In the genomic region with DNA sequence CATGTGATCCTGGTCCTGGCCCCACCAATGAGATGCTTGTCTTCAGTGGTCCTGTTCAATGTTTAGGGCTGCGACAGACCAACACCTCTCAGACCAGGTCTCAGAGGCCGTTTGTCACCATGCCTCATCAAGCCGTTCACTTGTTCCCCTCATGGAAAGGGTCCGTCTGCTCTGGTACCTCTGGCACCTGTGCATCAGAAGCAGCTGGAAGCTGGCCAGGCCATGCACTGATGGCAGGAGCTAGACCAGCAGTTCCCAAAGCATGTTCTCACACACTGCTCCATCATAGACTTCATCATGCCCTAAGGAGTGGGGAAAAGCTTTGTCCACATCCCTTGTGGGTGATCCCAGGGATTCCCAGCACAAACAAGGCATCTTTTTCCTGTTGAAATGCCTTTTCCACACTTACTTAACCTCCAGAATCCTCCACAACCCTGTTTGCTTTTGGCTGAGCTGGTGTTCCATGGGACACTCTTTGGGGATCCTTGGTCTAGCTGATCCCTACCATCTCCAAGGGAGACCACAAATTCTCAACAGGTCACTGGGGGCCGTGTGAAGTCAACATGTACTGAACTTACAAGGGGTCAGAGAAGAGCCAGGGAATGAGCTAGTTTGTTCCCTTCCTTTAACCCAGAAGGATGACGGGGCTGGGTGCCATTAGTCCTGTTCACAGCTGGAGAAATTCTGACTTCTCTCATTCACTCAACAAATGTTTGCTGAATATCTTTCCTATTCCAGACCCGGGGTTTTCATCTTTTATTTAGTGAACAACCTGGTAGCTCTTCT, we compare ENCODE assay signal across 17 cellular contexts. TPM values are rescaled to one million over a fixed set of nuclear protein-coding genes. Genes with fewer than 3 reads are reported as not detected.
DNase-seq lines count a peak whose midpoint lies in the region; ATAC-seq, FAIRE-seq and TF ChIP-seq lines count a peak whose summit lies in the region.
"Had no signal": no experiment of that assay in that cellular context is flagged by ENCODE, and none has a peak within 500 bp of the region (broad histone marks: within the 10 kb centered on the region; RNA-seq: fewer than 3 reads in every experiment).

No MANE protein-coding gene starts in this region.

- H3K9me3 ChIP-seq in DND-41 (ENCODE audit: insufficient read depth, low read length, severe bottlenecking) (no peaks in the 10 kb centered on the region), subcutaneous abdominal adipose tissue (ENCODE audit: control insufficient read depth in 5 of 5, low read length in 5 of 5) (no peaks in the 10 kb centered on the region)
- H3K9me3 ChIP-seq: thoracic aorta had no signal

- H3K4me2 ChIP-seq in DND-41 (ENCODE audit: insufficient read depth, low read length) = 0 out of 2 replicates have a peak overlapping the region, but pooled peaks have one; percentile 9

- CTCF ChIA-PET in T-cell (lab: Charles Lee) = interaction anchor here (0.5 to 1.9 kb wide), 5 partner anchors 44 to 406 kb away, joined by 3 to 7 read pairs (median 3); no protein-coding TSS in a partner anchor

- FAIRE-seq in frontal cortex (lab: Jason Lieb, UNC) (no peak), D721Med (lab: Jason Lieb, UNC) (no peak)
- FAIRE-seq: RCC 7860 had no signal

- H3K27me3 ChIP-seq in DND-41 (ENCODE audit: insufficient read depth, low read length, poor library complexity) (no peaks in the 10 kb centered on the region), subcutaneous abdominal adipose tissue (ENCODE audit: control insufficient read depth in 5 of 5, insufficient read depth in 4 of 5, low read length in 5 of 5) (no peaks in the 10 kb centered on the region)

- H4K20me1 ChIP-seq in DND-41 (ENCODE audit: insufficient read depth, low read length) = no peaks in the 10 kb centered on the region

- no peak for TF ChIP-seq CTCF in DND-41 (IDR thresholded peaks at IDR 0.05; ENCODE audit: borderline replicate concordance, extremely low read depth, low read length, poor library complexity, severe bottlenecking)
- no peak for TF ChIP-seq CTCF in D721Med (IDR thresholded peaks at IDR 0.05; ENCODE audit: insufficient read depth, missing control alignments)

- ATAC-seq in DND-41 (ENCODE audit: insufficient read depth, low read depth) = no peak
- ATAC-seq in T-cell (replicated peaks in 1 of 4) = no peak
- no peak for ATAC-seq in GM21737 (IDR thresholded peaks at IDR 0.05; ENCODE audit: unreplicated experiment)
- ATAC-seq: esophagus mucosa had no signal

- peak overlapping the region; percentile 60 to 87 for H3K27ac Mint-ChIP-seq in T-cell

- H2AFZ ChIP-seq in DND-41 (ENCODE audit: low read depth, low read length) = no peak overlapping the region

- H3K4me3 Mint-ChIP-seq in T-cell = peak overlapping the region in 1 of 3 donors; percentile 15

- H3K9me3 Mint-ChIP-seq in T-cell = no peaks in the 10 kb centered on the region

- H3K79me2 ChIP-seq in DND-41 (ENCODE audit: insufficient read depth, low read length) = no peaks in the 10 kb centered on the region

- POLR2A ChIA-PET in T-cell (lab: Charles Lee) = interaction anchor here (0.6 to 1.3 kb wide), 3 partner anchors 21 to 345 kb away, joined by 3 to 6 read pairs (median 3); partner anchors contain the start of gene SH3TC1 (in 2 of the 2)

- H3K4me1 ChIP-seq in DND-41 (ENCODE audit: insufficient read depth, low read length) = peaks cover 84% of the 10 kb centered on the region
- H3K4me1 ChIP-seq in subcutaneous abdominal adipose tissue (ENCODE audit: control insufficient read depth in 5 of 5, insufficient read depth in 5 of 5, low read length in 5 of 5) = peaks cover 4 to 31% (median 21%) of the 10 kb centered on the region in 5 donors

- H3K27ac ChIP-seq in DND-41 (ENCODE audit: low read length) = peak overlapping the region; percentile 63
- peak overlapping the region; percentile 24 for H3K27ac ChIP-seq in subcutaneous abdominal adipose tissue (ENCODE audit: low read depth, low read length)
- H3K27ac ChIP-seq: C4-2B had no signal

- H3K4me1 Mint-ChIP-seq in T-cell = peaks cover 36 to 47% (median 39%) of the 10 kb centered on the region in 3 donors

- no peak for DNase-seq in DND-41
- DNase-seq in T-cell = no peak
- DNase-seq in foreskin melanocyte = peak; percentile 14
- no peak for DNase-seq in frontal cortex (ENCODE audit: low spot score in 2 of 2)
- DNase-seq in D721Med (ENCODE audit: insufficient read length, low spot score) = no peak
- no peak for DNase-seq in NCI-H187 (lab: John Stamatoyannopoulos, UW)
- DNase-seq: activated naive CD4-positive, alpha-beta T cell; EL; NCI-H526 treated with DMSO at 0.1 percent for 48 hours had no signal

- peaks cover 12% of the 10 kb centered on the region for H3K36me3 ChIP-seq in DND-41 (ENCODE audit: insufficient read depth, low read length)
- H3K36me3 ChIP-seq in subcutaneous abdominal adipose tissue (ENCODE audit: control insufficient read depth in 5 of 5, insufficient read depth in 5 of 5, low read length in 5 of 5) = peaks cover 0 to 76% (median 55%) of the 10 kb centered on the region in 5 donors
- H3K36me3 ChIP-seq: thoracic aorta had no signal

- H3K4me3 ChIP-seq in DND-41 (ENCODE audit: low read depth in 1 of 2, low read length in 2 of 2) = no peak overlapping the region
- H3K4me3 ChIP-seq in subcutaneous abdominal adipose tissue (ENCODE audit: low read depth in 1 of 5, low read length in 5 of 5) = no peak overlapping the region
- H3K4me3 ChIP-seq: thoracic aorta had no signal

- no peaks in the 10 kb centered on the region for H3K27me3 Mint-ChIP-seq in T-cell

- H3K36me3 Mint-ChIP-seq in T-cell = peaks cover 51% of the 10 kb centered on the region

- H3K9ac ChIP-seq in DND-41 (ENCODE audit: low read depth, low read length) (no peak overlapping the region), subcutaneous abdominal adipose tissue (ENCODE audit: low read length in 5 of 5) (no peak overlapping the region)

RNA-seq across cellular contexts. Expression of gene SH3TC1, which starts 21.8 kb away (rescaled TPM):
- total RNA-seq in T-cell = 100 to 1,000 TPM in 1 of 5 donors, 10 to 100 TPM in 4; 24.6 to 103 (median 40.3) TPM
- 1.6 TPM for total RNA-seq in frontal cortex

RNA-seq across cellular contexts. Expression of gene HTRA3, which starts 48.7 kb away (rescaled TPM):
- total RNA-seq in T-cell = under 1 TPM in 2 of 5 donors, not detected in 3; 0.13 to 0.26 TPM
- 0.82 TPM for total RNA-seq in frontal cortex
- total RNA-seq: MCF 10A; T-helper 1 cell treated with Interleukin-12 subunit alpha and Interleukin-12 subunit beta and Interleukin-4 antibody, amounts not matched to agents 30 ng/mL and 1 ng/mL, for 36 hours had no signal
